In the genomic region with DNA sequence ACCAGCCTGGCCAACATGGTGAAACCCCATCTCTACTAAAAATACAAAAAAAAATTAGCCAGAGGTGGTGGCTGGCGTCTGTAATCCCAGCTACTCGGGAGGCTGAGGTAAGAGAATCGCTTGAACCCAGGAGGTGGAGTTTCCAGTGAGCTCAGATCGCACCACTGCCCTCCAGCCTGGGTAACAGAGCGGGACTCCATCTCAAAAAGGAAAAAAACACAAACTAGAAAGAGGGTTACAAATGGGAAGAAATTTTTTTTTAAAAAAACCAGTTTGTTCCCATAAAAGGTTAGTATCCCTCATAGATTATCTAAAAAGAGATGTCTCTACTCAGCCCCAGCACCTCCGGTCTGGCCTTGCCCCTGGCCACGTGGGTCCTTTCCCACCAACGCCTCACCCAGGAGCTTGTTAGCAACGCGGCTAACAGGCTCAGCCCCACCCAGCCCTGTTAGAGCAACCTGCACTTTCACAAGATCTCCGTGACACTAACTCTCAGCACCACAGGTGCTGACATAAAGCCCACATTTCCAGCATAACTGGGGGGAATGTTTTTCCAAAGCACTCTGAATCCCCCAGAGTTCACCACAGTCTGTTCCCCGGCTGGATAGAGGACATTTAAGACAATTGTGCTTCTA, we compare ENCODE assay signal across 1 cellular context.
TF ChIP-seq lines count a peak whose summit lies in the region.

No MANE protein-coding gene starts in this region.

TF ChIP-seq in HEK293, 187 proteins besides CTCF, POLR2A, EP300 and RAD21 (continued from another document and continues in another):
- TF ChIP-seq, protein P1, sequence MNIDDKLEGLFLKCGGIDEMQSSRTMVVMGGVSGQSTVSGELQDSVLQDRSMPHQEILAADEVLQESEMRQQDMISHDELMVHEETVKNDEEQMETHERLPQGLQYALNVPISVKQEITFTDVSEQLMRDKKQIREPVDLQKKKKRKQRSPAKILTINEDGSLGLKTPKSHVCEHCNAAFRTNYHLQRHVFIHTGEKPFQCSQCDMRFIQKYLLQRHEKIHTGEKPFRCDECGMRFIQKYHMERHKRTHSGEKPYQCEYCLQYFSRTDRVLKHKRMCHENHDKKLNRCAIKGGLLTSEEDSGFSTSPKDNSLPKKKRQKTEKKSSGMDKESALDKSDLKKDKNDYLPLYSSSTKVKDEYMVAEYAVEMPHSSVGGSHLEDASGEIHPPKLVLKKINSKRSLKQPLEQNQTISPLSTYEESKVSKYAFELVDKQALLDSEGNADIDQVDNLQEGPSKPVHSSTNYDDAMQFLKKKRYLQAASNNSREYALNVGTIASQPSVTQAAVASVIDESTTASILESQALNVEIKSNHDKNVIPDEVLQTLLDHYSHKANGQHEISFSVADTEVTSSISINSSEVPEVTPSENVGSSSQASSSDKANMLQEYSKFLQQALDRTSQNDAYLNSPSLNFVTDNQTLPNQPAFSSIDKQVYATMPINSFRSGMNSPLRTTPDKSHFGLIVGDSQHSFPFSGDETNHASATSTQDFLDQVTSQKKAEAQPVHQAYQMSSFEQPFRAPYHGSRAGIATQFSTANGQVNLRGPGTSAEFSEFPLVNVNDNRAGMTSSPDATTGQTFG (tag by site-specific recombination; IDR thresholded peaks at IDR 0.05; ENCODE audit: borderline replicate concordance): no peak
- TF ChIP-seq ZNF404 (tag by site-specific recombination; IDR thresholded peaks at IDR 0.05) (no peak), ZNF549 (tag by site-specific recombination; IDR thresholded peaks at IDR 0.05) (no peak), ZNF544 (tag by site-specific recombination; IDR thresholded peaks at IDR 0.05) (no peak), ZNF768 (tag by site-specific recombination; IDR thresholded peaks at IDR 0.05) (no peak), BCL11B (tag by site-specific recombination; IDR thresholded peaks at IDR 0.05; ENCODE audit: low read depth) (no peak), ZFP3 (tag by site-specific recombination; IDR thresholded peaks at IDR 0.05; ENCODE audit: low read depth) (no peak), ZNF585B (tag by site-specific recombination; IDR thresholded peaks at IDR 0.05) (no peak), ZNF76 (tag by site-specific recombination; IDR thresholded peaks at IDR 0.05; ENCODE audit: borderline replicate concordance, low read depth) (peak; percentile 49; the same call in 1 of the 2 replicates), ZNF701 (tag by site-specific recombination; IDR thresholded peaks at IDR 0.05) (no peak), ZNF140 (tag by site-specific recombination; IDR thresholded peaks at IDR 0.05) (no peak), HOXC10 (CRISPR knock-in tag; IDR thresholded peaks at IDR 0.05) (no peak), RBAK (tag by site-specific recombination; IDR thresholded peaks at IDR 0.05) (no peak), ZNF174 (tag by site-specific recombination; IDR thresholded peaks at IDR 0.05) (no peak), GLIS2 (tag by site-specific recombination; IDR thresholded peaks at IDR 0.05) (no peak), GFI1B (tag by site-specific recombination; IDR thresholded peaks at IDR 0.05) (no peak), ZNF792 (tag by site-specific recombination; IDR thresholded peaks at IDR 0.05) (no peak), KLF16 (tag by site-specific recombination; IDR thresholded peaks at IDR 0.05) (0 out of 2 replicates have a peak, but pooled peaks have one; percentile 33), ZNF747 (tag by site-specific recombination; IDR thresholded peaks at IDR 0.05) (no peak), ZNF274 (IDR thresholded peaks at IDR 0.05; ENCODE audit: low read length) (no peak), ZNF274 (tag by site-specific recombination; IDR thresholded peaks at IDR 0.05; ENCODE audit: borderline replicate concordance) (no peak), ZSCAN16 (tag by site-specific recombination; IDR thresholded peaks at IDR 0.05) (peak; percentile 58; the same call in 1 of the 2 replicates), ZNF510 (tag by site-specific recombination; IDR thresholded peaks at IDR 0.05; ENCODE audit: insufficient replicate concordance) (no peak), ZEB2 (tag by site-specific recombination; IDR thresholded peaks at IDR 0.05) (peak; percentile 23; the same call in 1 of the 2 replicates), ZNF600 (tag by site-specific recombination; IDR thresholded peaks at IDR 0.05) (peak; percentile 92), ZNF610 (tag by site-specific recombination; IDR thresholded peaks at IDR 0.05; ENCODE audit: borderline replicate concordance) (no peak; the same call in 1 of the 2 replicates), ZNF335 (tag by site-specific recombination; conservative IDR thresholded peaks at IDR 0.05) (peak; percentile 18), ZNF416 (tag by site-specific recombination; IDR thresholded peaks at IDR 0.05) (no peak)
- TF ChIP-seq, protein P2, sequence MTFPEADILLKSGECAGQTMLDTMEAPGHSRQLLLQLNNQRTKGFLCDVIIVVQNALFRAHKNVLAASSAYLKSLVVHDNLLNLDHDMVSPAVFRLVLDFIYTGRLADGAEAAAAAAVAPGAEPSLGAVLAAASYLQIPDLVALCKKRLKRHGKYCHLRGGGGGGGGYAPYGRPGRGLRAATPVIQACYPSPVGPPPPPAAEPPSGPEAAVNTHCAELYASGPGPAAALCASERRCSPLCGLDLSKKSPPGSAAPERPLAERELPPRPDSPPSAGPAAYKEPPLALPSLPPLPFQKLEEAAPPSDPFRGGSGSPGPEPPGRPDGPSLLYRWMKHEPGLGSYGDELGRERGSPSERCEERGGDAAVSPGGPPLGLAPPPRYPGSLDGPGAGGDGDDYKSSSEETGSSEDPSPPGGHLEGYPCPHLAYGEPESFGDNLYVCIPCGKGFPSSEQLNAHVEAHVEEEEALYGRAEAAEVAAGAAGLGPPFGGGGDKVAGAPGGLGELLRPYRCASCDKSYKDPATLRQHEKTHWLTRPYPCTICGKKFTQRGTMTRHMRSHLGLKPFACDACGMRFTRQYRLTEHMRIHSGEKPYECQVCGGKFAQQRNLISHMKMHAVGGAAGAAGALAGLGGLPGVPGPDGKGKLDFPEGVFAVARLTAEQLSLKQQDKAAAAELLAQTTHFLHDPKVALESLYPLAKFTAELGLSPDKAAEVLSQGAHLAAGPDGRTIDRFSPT (tag by site-specific recombination; IDR thresholded peaks at IDR 0.05): no peak
- TF ChIP-seq, protein P3, sequence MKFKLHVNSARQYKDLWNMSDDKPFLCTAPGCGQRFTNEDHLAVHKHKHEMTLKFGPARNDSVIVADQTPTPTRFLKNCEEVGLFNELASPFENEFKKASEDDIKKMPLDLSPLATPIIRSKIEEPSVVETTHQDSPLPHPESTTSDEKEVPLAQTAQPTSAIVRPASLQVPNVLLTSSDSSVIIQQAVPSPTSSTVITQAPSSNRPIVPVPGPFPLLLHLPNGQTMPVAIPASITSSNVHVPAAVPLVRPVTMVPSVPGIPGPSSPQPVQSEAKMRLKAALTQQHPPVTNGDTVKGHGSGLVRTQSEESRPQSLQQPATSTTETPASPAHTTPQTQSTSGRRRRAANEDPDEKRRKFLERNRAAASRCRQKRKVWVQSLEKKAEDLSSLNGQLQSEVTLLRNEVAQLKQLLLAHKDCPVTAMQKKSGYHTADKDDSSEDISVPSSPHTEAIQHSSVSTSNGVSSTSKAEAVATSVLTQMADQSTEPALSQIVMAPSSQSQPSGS (tag by site-specific recombination; IDR thresholded peaks at IDR 0.05; ENCODE audit: low read depth): no peak
- TF ChIP-seq, protein P4, sequence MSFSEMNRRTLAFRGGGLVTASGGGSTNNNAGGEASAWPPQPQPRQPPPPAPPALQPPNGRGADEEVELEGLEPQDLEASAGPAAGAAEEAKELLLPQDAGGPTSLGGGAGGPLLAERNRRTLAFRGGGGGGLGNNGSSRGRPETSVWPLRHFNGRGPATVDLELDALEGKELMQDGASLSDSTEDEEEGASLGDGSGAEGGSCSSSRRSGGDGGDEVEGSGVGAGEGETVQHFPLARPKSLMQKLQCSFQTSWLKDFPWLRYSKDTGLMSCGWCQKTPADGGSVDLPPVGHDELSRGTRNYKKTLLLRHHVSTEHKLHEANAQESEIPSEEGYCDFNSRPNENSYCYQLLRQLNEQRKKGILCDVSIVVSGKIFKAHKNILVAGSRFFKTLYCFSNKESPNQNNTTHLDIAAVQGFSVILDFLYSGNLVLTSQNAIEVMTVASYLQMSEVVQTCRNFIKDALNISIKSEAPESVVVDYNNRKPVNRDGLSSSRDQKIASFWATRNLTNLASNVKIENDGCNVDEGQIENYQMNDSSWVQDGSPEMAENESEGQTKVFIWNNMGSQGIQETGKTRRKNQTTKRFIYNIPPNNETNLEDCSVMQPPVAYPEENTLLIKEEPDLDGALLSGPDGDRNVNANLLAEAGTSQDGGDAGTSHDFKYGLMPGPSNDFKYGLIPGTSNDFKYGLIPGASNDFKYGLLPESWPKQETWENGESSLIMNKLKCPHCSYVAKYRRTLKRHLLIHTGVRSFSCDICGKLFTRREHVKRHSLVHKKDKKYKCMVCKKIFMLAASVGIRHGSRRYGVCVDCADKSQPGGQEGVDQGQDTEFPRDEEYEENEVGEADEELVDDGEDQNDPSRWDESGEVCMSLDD (tag by site-specific recombination; IDR thresholded peaks at IDR 0.05): no peak
- TF ChIP-seq, protein P5, sequence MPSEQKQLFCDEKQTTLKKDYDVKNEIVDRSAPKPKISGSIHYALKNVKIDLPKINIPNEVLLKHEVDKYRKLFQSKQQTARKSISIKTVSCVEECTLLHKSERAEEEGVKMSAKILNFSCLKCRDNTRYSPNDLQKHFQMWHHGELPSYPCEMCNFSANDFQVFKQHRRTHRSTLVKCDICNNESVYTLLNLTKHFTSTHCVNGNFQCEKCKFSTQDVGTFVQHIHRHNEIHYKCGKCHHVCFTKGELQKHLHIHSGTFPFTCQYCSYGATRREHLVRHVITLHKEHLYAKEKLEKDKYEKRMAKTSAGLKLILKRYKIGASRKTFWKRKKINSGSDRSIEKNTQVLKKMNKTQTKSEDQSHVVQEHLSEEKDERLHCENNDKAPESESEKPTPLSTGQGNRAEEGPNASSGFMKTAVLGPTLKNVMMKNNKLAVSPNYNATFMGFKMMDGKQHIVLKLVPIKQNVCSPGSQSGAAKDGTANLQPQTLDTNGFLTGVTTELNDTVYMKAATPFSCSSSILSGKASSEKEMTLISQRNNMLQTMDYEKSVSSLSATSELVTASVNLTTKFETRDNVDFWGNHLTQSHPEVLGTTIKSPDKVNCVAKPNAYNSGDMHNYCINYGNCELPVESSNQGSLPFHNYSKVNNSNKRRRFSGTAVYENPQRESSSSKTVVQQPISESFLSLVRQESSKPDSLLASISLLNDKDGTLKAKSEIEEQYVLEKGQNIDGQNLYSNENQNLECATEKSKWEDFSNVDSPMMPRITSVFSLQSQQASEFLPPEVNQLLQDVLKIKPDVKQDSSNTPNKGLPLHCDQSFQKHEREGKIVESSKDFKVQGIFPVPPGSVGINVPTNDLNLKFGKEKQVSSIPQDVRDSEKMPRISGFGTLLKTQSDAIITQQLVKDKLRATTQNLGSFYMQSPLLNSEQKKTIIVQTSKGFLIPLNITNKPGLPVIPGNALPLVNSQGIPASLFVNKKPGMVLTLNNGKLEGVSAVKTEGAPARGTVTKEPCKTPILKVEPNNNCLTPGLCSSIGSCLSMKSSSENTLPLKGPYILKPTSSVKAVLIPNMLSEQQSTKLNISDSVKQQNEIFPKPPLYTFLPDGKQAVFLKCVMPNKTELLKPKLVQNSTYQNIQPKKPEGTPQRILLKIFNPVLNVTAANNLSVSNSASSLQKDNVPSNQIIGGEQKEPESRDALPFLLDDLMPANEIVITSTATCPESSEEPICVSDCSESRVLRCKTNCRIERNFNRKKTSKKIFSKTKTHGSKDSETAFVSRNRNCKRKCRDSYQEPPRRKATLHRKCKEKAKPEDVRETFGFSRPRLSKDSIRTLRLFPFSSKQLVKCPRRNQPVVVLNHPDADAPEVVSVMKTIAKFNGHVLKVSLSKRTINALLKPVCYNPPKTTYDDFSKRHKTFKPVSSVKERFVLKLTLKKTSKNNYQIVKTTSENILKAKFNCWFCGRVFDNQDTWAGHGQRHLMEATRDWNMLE (tag by site-specific recombination; conservative IDR thresholded peaks at IDR 0.05; ENCODE audit: low read depth): no peak
- TF ChIP-seq, protein P6, sequence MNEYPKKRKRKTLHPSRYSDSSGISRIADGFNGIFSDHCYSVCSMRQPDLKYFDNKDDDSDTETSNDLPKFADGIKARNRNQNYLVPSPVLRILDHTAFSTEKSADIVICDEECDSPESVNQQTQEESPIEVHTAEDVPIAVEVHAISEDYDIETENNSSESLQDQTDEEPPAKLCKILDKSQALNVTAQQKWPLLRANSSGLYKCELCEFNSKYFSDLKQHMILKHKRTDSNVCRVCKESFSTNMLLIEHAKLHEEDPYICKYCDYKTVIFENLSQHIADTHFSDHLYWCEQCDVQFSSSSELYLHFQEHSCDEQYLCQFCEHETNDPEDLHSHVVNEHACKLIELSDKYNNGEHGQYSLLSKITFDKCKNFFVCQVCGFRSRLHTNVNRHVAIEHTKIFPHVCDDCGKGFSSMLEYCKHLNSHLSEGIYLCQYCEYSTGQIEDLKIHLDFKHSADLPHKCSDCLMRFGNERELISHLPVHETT (tag by site-specific recombination; IDR thresholded peaks at IDR 0.05): no peak
- TF ChIP-seq, protein P7, sequence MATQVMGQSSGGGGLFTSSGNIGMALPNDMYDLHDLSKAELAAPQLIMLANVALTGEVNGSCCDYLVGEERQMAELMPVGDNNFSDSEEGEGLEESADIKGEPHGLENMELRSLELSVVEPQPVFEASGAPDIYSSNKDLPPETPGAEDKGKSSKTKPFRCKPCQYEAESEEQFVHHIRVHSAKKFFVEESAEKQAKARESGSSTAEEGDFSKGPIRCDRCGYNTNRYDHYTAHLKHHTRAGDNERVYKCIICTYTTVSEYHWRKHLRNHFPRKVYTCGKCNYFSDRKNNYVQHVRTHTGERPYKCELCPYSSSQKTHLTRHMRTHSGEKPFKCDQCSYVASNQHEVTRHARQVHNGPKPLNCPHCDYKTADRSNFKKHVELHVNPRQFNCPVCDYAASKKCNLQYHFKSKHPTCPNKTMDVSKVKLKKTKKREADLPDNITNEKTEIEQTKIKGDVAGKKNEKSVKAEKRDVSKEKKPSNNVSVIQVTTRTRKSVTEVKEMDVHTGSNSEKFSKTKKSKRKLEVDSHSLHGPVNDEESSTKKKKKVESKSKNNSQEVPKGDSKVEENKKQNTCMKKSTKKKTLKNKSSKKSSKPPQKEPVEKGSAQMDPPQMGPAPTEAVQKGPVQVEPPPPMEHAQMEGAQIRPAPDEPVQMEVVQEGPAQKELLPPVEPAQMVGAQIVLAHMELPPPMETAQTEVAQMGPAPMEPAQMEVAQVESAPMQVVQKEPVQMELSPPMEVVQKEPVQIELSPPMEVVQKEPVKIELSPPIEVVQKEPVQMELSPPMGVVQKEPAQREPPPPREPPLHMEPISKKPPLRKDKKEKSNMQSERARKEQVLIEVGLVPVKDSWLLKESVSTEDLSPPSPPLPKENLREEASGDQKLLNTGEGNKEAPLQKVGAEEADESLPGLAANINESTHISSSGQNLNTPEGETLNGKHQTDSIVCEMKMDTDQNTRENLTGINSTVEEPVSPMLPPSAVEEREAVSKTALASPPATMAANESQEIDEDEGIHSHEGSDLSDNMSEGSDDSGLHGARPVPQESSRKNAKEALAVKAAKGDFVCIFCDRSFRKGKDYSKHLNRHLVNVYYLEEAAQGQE (tag by site-specific recombination; IDR thresholded peaks at IDR 0.05): 0 out of 2 replicates have a peak, but pooled peaks have one; percentile 34
- TF ChIP-seq, protein P8, sequence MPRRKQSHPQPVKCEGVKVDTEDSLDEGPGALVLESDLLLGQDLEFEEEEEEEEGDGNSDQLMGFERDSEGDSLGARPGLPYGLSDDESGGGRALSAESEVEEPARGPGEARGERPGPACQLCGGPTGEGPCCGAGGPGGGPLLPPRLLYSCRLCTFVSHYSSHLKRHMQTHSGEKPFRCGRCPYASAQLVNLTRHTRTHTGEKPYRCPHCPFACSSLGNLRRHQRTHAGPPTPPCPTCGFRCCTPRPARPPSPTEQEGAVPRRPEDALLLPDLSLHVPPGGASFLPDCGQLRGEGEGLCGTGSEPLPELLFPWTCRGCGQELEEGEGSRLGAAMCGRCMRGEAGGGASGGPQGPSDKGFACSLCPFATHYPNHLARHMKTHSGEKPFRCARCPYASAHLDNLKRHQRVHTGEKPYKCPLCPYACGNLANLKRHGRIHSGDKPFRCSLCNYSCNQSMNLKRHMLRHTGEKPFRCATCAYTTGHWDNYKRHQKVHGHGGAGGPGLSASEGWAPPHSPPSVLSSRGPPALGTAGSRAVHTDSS (tag by site-specific recombination; IDR thresholded peaks at IDR 0.05): no peak
